Comparison of ENCODE assay signal across 11 cellular contexts in genomic region chr6:24908555-24908954, GRCh38. TPM values are rescaled to one million over a fixed set of nuclear protein-coding genes. Genes with fewer than 3 reads are reported as not detected.
DNase-seq lines count a peak whose midpoint lies in the region; ATAC-seq and TF ChIP-seq lines count a peak whose summit lies in the region.
"Had no signal": no experiment of that assay in that cellular context is flagged by ENCODE, and none has a peak within 500 bp of the region (broad histone marks: within the 10 kb centered on the region; RNA-seq: fewer than 3 reads in every experiment).

No MANE protein-coding gene starts in this region.

- H3K36me3 ChIP-seq in gastrocnemius medialis (no peaks in the 10 kb centered on the region), BE2C (no peaks in the 10 kb centered on the region)
- H3K36me3 ChIP-seq: prostate gland had no signal

- no peak overlapping the region for H3K4me3 Mint-ChIP-seq in endothelial cell (ENCODE audit: unreplicated experiment)

- intact Hi-C loops in dorsolateral prefrontal cortex (cut with DNase I) = no loop called here
- intact Hi-C loops in gastrocnemius medialis (cut with DNase I; ENCODE audit: low total_unique reads) = loop anchor here (5.0 kb wide), 1 partner anchor 186 kb away; no protein-coding TSS in a partner anchor

- no peaks in the 10 kb centered on the region for H3K36me3 Mint-ChIP-seq in endothelial cell (ENCODE audit: low read depth, unreplicated experiment)

- H3K4me1 ChIP-seq in gastrocnemius medialis (peaks cover 59 to 62% of the 10 kb centered on the region in 2 donors), BE2C (no peaks in the 10 kb centered on the region)
- H3K4me1 ChIP-seq: prostate gland had no signal

- peaks cover 21% of the 10 kb centered on the region for H3K27me3 Mint-ChIP-seq in endothelial cell (ENCODE audit: unreplicated experiment)

- in situ Hi-C loops in gastrocnemius medialis (cut with MboI; ENCODE audit: low sequenced_read_pairs in 4 of 4) = no loop called here

- H3K9me3 ChIP-seq in gastrocnemius medialis = no peaks in the 10 kb centered on the region
- no peaks in the 10 kb centered on the region for H3K9me3 ChIP-seq in BE2C
- H3K9me3 ChIP-seq: prostate gland had no signal

- TF ChIP-seq POLR2A in gastrocnemius medialis (IDR thresholded peaks at IDR 0.05) = no peak

- no peak for ATAC-seq in gastrocnemius medialis

- H3K4me3 ChIP-seq in dorsolateral prefrontal cortex (peak overlapping the region in 54 of 59 donors; percentile 3 to 83 (median 70)), gastrocnemius medialis (peak overlapping the region in 2 of 4 donors; percentile 8 to 70), BE2C (ENCODE audit: low read depth, low read length) (no peak overlapping the region)
- H3K4me3 ChIP-seq: prostate gland had no signal

- peak overlapping the region in 35 of 59 donors; percentile 4 to 91 (median 77) for H3K27ac ChIP-seq in dorsolateral prefrontal cortex
- peak overlapping the region; percentile 87 to 93 (median 89) for H3K27ac ChIP-seq in gastrocnemius medialis

- H3K4me1 Mint-ChIP-seq in endothelial cell (ENCODE audit: unreplicated experiment) = peaks cover 20% of the 10 kb centered on the region

- H3K27me3 ChIP-seq in dorsolateral prefrontal cortex = peaks cover 0 to 26% (median 0%) of the 10 kb centered on the region in 45 donors
- no peaks in the 10 kb centered on the region for H3K27me3 ChIP-seq in gastrocnemius medialis
- H3K27me3 ChIP-seq in BE2C = peaks cover 22% of the 10 kb centered on the region

- no peaks in the 10 kb centered on the region for H3K9me3 Mint-ChIP-seq in endothelial cell (ENCODE audit: unreplicated experiment)

- no peak for TF ChIP-seq CTCF in dorsolateral prefrontal cortex (IDR thresholded peaks at IDR 0.05 in 54 of 56, conservative IDR thresholded peaks at IDR 0.05 in 2 of 56; ENCODE audit: low read depth in 1 of 56, partially characterized antibody in 56 of 56)
- no peak for TF ChIP-seq CTCF in gastrocnemius medialis (IDR thresholded peaks at IDR 0.05 in 4 of 5, conservative IDR thresholded peaks at IDR 0.05 in 1 of 5)
- no peak for TF ChIP-seq CTCF in BE2C (IDR thresholded peaks at IDR 0.05; ENCODE audit: low read depth, low read length)
- TF ChIP-seq CTCF in endothelial cell (IDR thresholded peaks at IDR 0.05; ENCODE audit: unreplicated experiment) = no peak

- peak; percentile 82 for DNase-seq in EL
- DNase-seq in M059J (ENCODE audit: low read depth) = peak; percentile 88
- DNase-seq in dorsolateral prefrontal cortex = no peak
- DNase-seq in gastrocnemius medialis = no peak
- no peak for DNase-seq in hepatic stellate cell (ENCODE audit: low spot score)
- DNase-seq in BE2C = no peak
- no peak for DNase-seq in activated gamma-delta T cell (lab: John Stamatoyannopoulos, UW)
- no peak for DNase-seq in endothelial cell (ENCODE audit: low spot score)
- DNase-seq: NCI-H2107, T1000 had no signal

- H3K27ac Mint-ChIP-seq in endothelial cell (ENCODE audit: unreplicated experiment) = no peak overlapping the region

RNA-seq across cellular contexts. Expression of gene RIPOR2, which starts 27.2 kb away (rescaled TPM):
- 18.6 and 22.9 TPM in 2 replicates for total RNA-seq in M059J (2014; rRNA removed; shearing (Covaris generic))
- total RNA-seq in dorsolateral prefrontal cortex (10 to 100 TPM; 14.0 to 57.7 (median 34.7) TPM), gastrocnemius medialis (10 to 100 TPM in 3 of 4 donors, 1 to 10 TPM in 1; 5.2 to 34.0 (median 21.2) TPM), endothelial cell (ENCODE audit: unreplicated experiment) (1.1 TPM)
- not detected for polyA plus RNA-seq in BE2C (2012; ENCODE audit: insufficient read depth, insufficient read length, low read depth)

Comparison
In these comparisons a context has a peak if more than half of its experiments do, and no peak if none do; other contexts are left out.
1. DNase-seq: peak in EL (single experiment) and M059J (single experiment); none in dorsolateral prefrontal cortex (0 of 10), gastrocnemius medialis (0 of 2), hepatic stellate cell (single experiment), BE2C (single experiment), activated gamma-delta T cell (single experiment) and endothelial cell (single experiment).